Comparison of ENCODE assay signal across 20 cellular contexts in genomic region chr2:152884088-152884487, GRCh38.
"Had no signal": no experiment of that assay in that cellular context is flagged by ENCODE, and none has a peak within 500 bp of the region (broad histone marks: within the 10 kb centered on the region; RNA-seq: fewer than 3 reads in every experiment).

No MANE protein-coding gene starts in this region.

- H3K4me1 ChIP-seq: SJSA1 had no signal

- DNase-seq: KBM-7, NCI-H1092, NCI-H1105 treated with DMSO at 0.1 percent for 48 hours, NCI-H1436, NCI-H187, NCI-H2029, NCI-H2081 treated with DMSO at 0.1 percent for 48 hours, NCI-H2227 treated with DMSO at 0.1 percent for 48 hours, NCI-H524, NCI-H526 treated with DMSO at 0.1 percent for 48 hours, NCI-H748 treated with DMSO at 0.1 percent for 48 hours, Right ventricle myocardium superior, RPMI8226, SIG-M5 had no signal

- H3K36me3 Mint-ChIP-seq: IgD-negative memory B cell had no signal

- H3K36me3 ChIP-seq: SJSA1 had no signal

- H3K9me3 ChIP-seq: SJSA1 had no signal

- H3K4me3 Mint-ChIP-seq: IgD-negative memory B cell had no signal

- H3K4me3 ChIP-seq: SJSA1, SK-N-MC had no signal

- H3K27ac Mint-ChIP-seq: IgD-negative memory B cell had no signal

- FAIRE-seq: HTR-8/SVneo, RCC 7860 had no signal

- H3K27ac ChIP-seq: HL-60, SJSA1, SK-N-MC had no signal

- H3K27me3 ChIP-seq: SJSA1 had no signal

- H3K4me1 Mint-ChIP-seq: IgD-negative memory B cell had no signal
